ENCODE assay signal across 23 cellular contexts in genomic region chr2:191006997-191007604, GRCh38. TPM values are rescaled to one million over a fixed set of nuclear protein-coding genes. Genes with fewer than 3 reads are reported as not detected.
DNase-seq lines count a peak whose midpoint lies in the region; ATAC-seq and TF ChIP-seq lines count a peak whose summit lies in the region.
"Had no signal": no experiment of that assay in that cellular context is flagged by ENCODE, and none has a peak within 500 bp of the region (broad histone marks: within the 10 kb centered on the region; RNA-seq: fewer than 3 reads in every experiment).

No MANE protein-coding gene starts in this region.

- no peaks in the 10 kb centered on the region for H3K9me3 ChIP-seq in HEK293 (ENCODE audit: control insufficient read depth, insufficient read depth, low read depth, low read length)
- H3K9me3 ChIP-seq: stomach, transverse colon had no signal

- peaks cover 12 to 16% of the 10 kb centered on the region in 2 donors for H3K9me3 Mint-ChIP-seq in activated T-cell treated with anti-CD3 and anti-CD28 coated beads, Interleukin-2, amount 50 U/mL, for 72 hours
- H3K9me3 Mint-ChIP-seq in activated T-helper 1 cell treated with anti-CD3 and anti-CD28 coated beads, Interleukin-12 subunit alpha, Interleukin-12 subunit beta, Interleukin-2, Interleukin-4 antibody, amounts not matched to agents 30 ng/mL and 10 ng/mL and 1 ng/mL, durations not matched to agents 14 hours and 24 hours and 36 hours: peaks cover 32% of the 10 kb centered on the region
- H3K9me3 Mint-ChIP-seq in naive B cell: peaks cover 0 to 2% (median 0%) of the 10 kb centered on the region in 7 donors
- H3K9me3 Mint-ChIP-seq: neural crest cell had no signal

- no peaks in the 10 kb centered on the region for H3K4me1 ChIP-seq in HEK293 (ENCODE audit: control insufficient read depth, insufficient read depth, low read length)

- peaks cover 16 to 90% of the 10 kb centered on the region in 2 experiments for H3K36me3 ChIP-seq in HEK293 (ENCODE audit: control insufficient read depth in 2 of 2, insufficient read depth in 1 of 2, low read length in 2 of 2)

- no peak for ATAC-seq in activated T-cell treated with anti-CD3 and anti-CD28 coated beads, Interleukin-2, amount 50 U/mL, for 72 hours (replicated peaks in 1 of 2)
- no peak for ATAC-seq in naive B cell (ENCODE audit: low read depth in 2 of 2)
- ATAC-seq: left cardiac atrium had no signal

- no peak overlapping the region for H3K4me3 ChIP-seq in HEK293 (ENCODE audit: low read depth, low read length)
- H3K4me3 ChIP-seq: GM23248, stomach, transverse colon had no signal

- H3K4me1 Mint-ChIP-seq in activated T-cell treated with anti-CD3 and anti-CD28 coated beads, Interleukin-2, amount 50 U/mL, for 72 hours (ENCODE audit: low read depth): peaks cover 82% of the 10 kb centered on the region
- peaks cover 82% of the 10 kb centered on the region for H3K4me1 Mint-ChIP-seq in activated T-helper 1 cell treated with anti-CD3 and anti-CD28 coated beads, Interleukin-12 subunit alpha, Interleukin-12 subunit beta, Interleukin-2, Interleukin-4 antibody, amounts not matched to agents 30 ng/mL and 10 ng/mL and 1 ng/mL, durations not matched to agents 14 hours and 24 hours and 36 hours (ENCODE audit: low read depth)
- H3K4me1 Mint-ChIP-seq in naive B cell: peaks cover 21 to 23% (median 22%) of the 10 kb centered on the region in 3 donors
- H3K4me1 Mint-ChIP-seq: brain, neural crest cell had no signal

- POLR2A ChIA-PET in HEK293 (lab: Yijun Ruan, JAX): no interaction called here

- peak overlapping the region in 1 of 2 donors; percentile 8 for H3K4me3 Mint-ChIP-seq in activated T-cell treated with anti-CD3 and anti-CD28 coated beads, Interleukin-2, amount 50 U/mL, for 72 hours
- peak overlapping the region; percentile 5 for H3K4me3 Mint-ChIP-seq in activated T-helper 1 cell treated with anti-CD3 and anti-CD28 coated beads, Interleukin-12 subunit alpha, Interleukin-12 subunit beta, Interleukin-2, Interleukin-4 antibody, amounts not matched to agents 30 ng/mL and 10 ng/mL and 1 ng/mL, durations not matched to agents 14 hours and 24 hours and 36 hours
- H3K4me3 Mint-ChIP-seq in naive B cell: no peak overlapping the region
- H3K4me3 Mint-ChIP-seq: brain, CD14-positive monocyte, neural crest cell had no signal

- CTCF ChIA-PET in HEK293 (lab: Yijun Ruan, JAX): interaction anchor here (1.6 to 1.7 kb wide), 2 partner anchors 11 to 12 kb away, joined by 5 read pairs; no protein-coding TSS in a partner anchor

- no peak for DNase-seq in activated T-cell treated with anti-CD3 and anti-CD28 coated beads, Interleukin-2, amount 50 U/mL, for 72 hours
- DNase-seq in activated T-cell treated with anti-CD3 and anti-CD28 coated beads, Interleukin-2, amount 50 U/mL, for 48 hours: no peak
- DNase-seq in activated T-helper 1 cell treated with anti-CD3 and anti-CD28 coated beads, Interleukin-12 subunit alpha, Interleukin-12 subunit beta, Interleukin-2, Interleukin-4 antibody, amounts not matched to agents 30 ng/mL and 10 ng/mL and 1 ng/mL, durations not matched to agents 14 hours and 24 hours and 36 hours (ENCODE audit: low spot score): no peak
- no peak for DNase-seq in naive B cell
- no peak for DNase-seq in SW 1271 (lab: John Stamatoyannopoulos, UW)
- no peak for DNase-seq in SHP77 (lab: John Stamatoyannopoulos, UW)
- no peak for DNase-seq in NCI-H1930 (lab: John Stamatoyannopoulos, UW)
- DNase-seq: DMS153; GM23248; IMR-90; left cardiac atrium; NCI-H1417 treated with DMSO at 0.1 percent for 48 hours; NCI-H69; posterior cingulate gyrus; stimulated activated CD4-positive, alpha-beta T cell treated with anti-CD3 and anti-CD28 coated beads, Interleukin-2, amount 100 ng/mL, for 24 hours; stomach; transverse colon had no signal

- no peak for TF ChIP-seq CTCF in HEK293 (tag by site-specific recombination; IDR thresholded peaks at IDR 0.05)

- intact Hi-C loops in activated T-helper 1 cell treated with anti-CD3 and anti-CD28 coated beads, Interleukin-12 subunit alpha, Interleukin-12 subunit beta, Interleukin-2, Interleukin-4 antibody, amounts not matched to agents 30 ng/mL and 10 ng/mL and 1 ng/mL, durations not matched to agents 14 hours and 24 hours and 36 hours (cut with micrococcal nuclease): no loop called here

- H3K27me3 Mint-ChIP-seq in activated T-cell treated with anti-CD3 and anti-CD28 coated beads, Interleukin-2, amount 50 U/mL, for 72 hours (ENCODE audit: low read depth): no peaks in the 10 kb centered on the region
- H3K27me3 Mint-ChIP-seq in activated T-helper 1 cell treated with anti-CD3 and anti-CD28 coated beads, Interleukin-12 subunit alpha, Interleukin-12 subunit beta, Interleukin-2, Interleukin-4 antibody, amounts not matched to agents 30 ng/mL and 10 ng/mL and 1 ng/mL, durations not matched to agents 14 hours and 24 hours and 36 hours (ENCODE audit: insufficient read depth): no peaks in the 10 kb centered on the region
- H3K27me3 Mint-ChIP-seq in naive B cell: no peaks in the 10 kb centered on the region
- H3K27me3 Mint-ChIP-seq: brain had no signal

- peak overlapping the region; percentile 66 for H3K27ac Mint-ChIP-seq in activated T-cell treated with anti-CD3 and anti-CD28 coated beads, Interleukin-2, amount 50 U/mL, for 72 hours
- peak overlapping the region; percentile 71 for H3K27ac Mint-ChIP-seq in activated T-helper 1 cell treated with anti-CD3 and anti-CD28 coated beads, Interleukin-12 subunit alpha, Interleukin-12 subunit beta, Interleukin-2, Interleukin-4 antibody, amounts not matched to agents 30 ng/mL and 10 ng/mL and 1 ng/mL, durations not matched to agents 14 hours and 24 hours and 36 hours
- peak overlapping the region in 4 of 6 donors; percentile 4 to 34 (median 24) for H3K27ac Mint-ChIP-seq in naive B cell
- H3K27ac Mint-ChIP-seq: brain had no signal

- H3K36me3 Mint-ChIP-seq in activated T-cell treated with anti-CD3 and anti-CD28 coated beads, Interleukin-2, amount 50 U/mL, for 72 hours (ENCODE audit: insufficient read depth in 2 of 2): peaks cover 43 to 85% of the 10 kb centered on the region in 2 donors
- H3K36me3 Mint-ChIP-seq in activated T-helper 1 cell treated with anti-CD3 and anti-CD28 coated beads, Interleukin-12 subunit alpha, Interleukin-12 subunit beta, Interleukin-2, Interleukin-4 antibody, amounts not matched to agents 30 ng/mL and 10 ng/mL and 1 ng/mL, durations not matched to agents 14 hours and 24 hours and 36 hours (ENCODE audit: low read depth): peaks cover 80% of the 10 kb centered on the region
- peaks cover 32 to 42% of the 10 kb centered on the region in 2 donors for H3K36me3 Mint-ChIP-seq in naive B cell

- H3K27ac ChIP-seq in HEK293 (ENCODE audit: extremely low read depth, low read depth, low read length): no peak overlapping the region
- H3K27ac ChIP-seq: GM23248, HL-60, stomach, transverse colon, VCaP had no signal

TF ChIP-seq in HEK293, 187 proteins besides CTCF, POLR2A, EP300 and RAD21:
- no peak for TF ChIP-seq HOXA7 (CRISPR knock-in tag; IDR thresholded peaks at IDR 0.05; ENCODE audit: borderline replicate concordance)
- no peak for TF ChIP-seq INSM2 (tag by site-specific recombination; IDR thresholded peaks at IDR 0.05)
- TF ChIP-seq ZFP3 (tag by site-specific recombination; IDR thresholded peaks at IDR 0.05; ENCODE audit: low read depth): no peak
- TF ChIP-seq, protein P1, sequence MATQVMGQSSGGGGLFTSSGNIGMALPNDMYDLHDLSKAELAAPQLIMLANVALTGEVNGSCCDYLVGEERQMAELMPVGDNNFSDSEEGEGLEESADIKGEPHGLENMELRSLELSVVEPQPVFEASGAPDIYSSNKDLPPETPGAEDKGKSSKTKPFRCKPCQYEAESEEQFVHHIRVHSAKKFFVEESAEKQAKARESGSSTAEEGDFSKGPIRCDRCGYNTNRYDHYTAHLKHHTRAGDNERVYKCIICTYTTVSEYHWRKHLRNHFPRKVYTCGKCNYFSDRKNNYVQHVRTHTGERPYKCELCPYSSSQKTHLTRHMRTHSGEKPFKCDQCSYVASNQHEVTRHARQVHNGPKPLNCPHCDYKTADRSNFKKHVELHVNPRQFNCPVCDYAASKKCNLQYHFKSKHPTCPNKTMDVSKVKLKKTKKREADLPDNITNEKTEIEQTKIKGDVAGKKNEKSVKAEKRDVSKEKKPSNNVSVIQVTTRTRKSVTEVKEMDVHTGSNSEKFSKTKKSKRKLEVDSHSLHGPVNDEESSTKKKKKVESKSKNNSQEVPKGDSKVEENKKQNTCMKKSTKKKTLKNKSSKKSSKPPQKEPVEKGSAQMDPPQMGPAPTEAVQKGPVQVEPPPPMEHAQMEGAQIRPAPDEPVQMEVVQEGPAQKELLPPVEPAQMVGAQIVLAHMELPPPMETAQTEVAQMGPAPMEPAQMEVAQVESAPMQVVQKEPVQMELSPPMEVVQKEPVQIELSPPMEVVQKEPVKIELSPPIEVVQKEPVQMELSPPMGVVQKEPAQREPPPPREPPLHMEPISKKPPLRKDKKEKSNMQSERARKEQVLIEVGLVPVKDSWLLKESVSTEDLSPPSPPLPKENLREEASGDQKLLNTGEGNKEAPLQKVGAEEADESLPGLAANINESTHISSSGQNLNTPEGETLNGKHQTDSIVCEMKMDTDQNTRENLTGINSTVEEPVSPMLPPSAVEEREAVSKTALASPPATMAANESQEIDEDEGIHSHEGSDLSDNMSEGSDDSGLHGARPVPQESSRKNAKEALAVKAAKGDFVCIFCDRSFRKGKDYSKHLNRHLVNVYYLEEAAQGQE (tag by site-specific recombination; IDR thresholded peaks at IDR 0.05): peak; percentile 66
TF ChIP-seq in HEK293: peak in this region for 1.

RNA-seq across cellular contexts. Expression of gene STAT1, which starts 6.9 kb away (rescaled TPM):
- total RNA-seq in activated T-cell treated with anti-CD3 and anti-CD28 coated beads, Interleukin-2, amount 50 U/mL, for 72 hours: 100 to 1,000 TPM; 441 to 563 TPM
- 129 and 136 TPM in 2 replicates for total RNA-seq in activated T-helper 1 cell treated with anti-CD3 and anti-CD28 coated beads, Interleukin-12 subunit alpha, Interleukin-12 subunit beta, Interleukin-2, Interleukin-4 antibody, amounts not matched to agents 30 ng/mL and 10 ng/mL and 1 ng/mL, durations not matched to agents 14 hours and 24 hours and 36 hours
- 100 to 1,000 TPM in 1 of 6 donors, 10 to 100 TPM in 5; 36.9 to 140 (median 54.8) TPM for polyA plus RNA-seq in naive B cell (ENCODE audit: low read depth in 6 of 6)
